16 cellular contexts compared by ENCODE assay signal in the genomic region with DNA sequence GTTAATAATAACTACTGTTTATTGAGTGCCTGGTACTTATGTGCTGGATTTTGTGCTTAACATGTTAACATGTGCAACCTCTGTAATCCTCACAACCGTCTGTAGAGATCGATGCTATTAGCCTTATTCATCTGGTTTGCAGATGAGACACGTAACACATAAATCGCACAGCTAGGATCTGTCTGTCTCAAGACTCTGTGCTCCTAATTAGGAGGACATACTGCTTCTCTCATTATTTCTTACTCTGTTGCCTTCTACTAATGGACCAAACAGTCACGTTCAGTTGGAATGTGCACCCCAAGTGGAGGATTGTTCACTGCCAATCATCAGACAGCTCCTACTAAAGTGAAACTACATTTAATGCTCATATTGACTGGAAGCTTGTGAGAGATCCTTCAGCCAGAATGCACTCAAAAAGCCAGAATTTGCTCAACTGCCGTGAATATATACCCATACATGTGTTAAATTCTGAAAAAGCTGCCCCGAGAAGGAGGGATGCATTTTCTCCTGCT.
A peak's percentile ranks its signal among the peaks of the same experiment; 100 is the strongest.
DNase-seq lines count a peak whose midpoint lies in the region; FAIRE-seq and TF ChIP-seq lines count a peak whose summit lies in the region.
"Had no signal": no experiment of that assay in that cellular context is flagged by ENCODE, and none has a peak within 500 bp of the region (broad histone marks: within the 10 kb centered on the region; RNA-seq: fewer than 3 reads in every experiment).

No MANE protein-coding gene starts in this region.

- WGBS in small intestine, 3 donors = 45 to 68% (median 50%) methylated on average over 7 of the region's 7 CpGs

- H3K4me1 ChIP-seq in adipocyte (ENCODE audit: control insufficient read depth, insufficient read depth, low read length) = peaks cover 25% of the 10 kb centered on the region
- H3K4me1 ChIP-seq in small intestine (ENCODE audit: control insufficient read depth in 2 of 2, insufficient read depth in 1 of 2, low read depth in 1 of 2, low read length in 1 of 2) = peaks cover 0 to 2% of the 10 kb centered on the region in 2 donors
- H3K4me1 ChIP-seq: ascending aorta had no signal

- H3K9ac ChIP-seq in adipocyte (ENCODE audit: low read length) = no peak overlapping the region

- no peak overlapping the region for H3K27ac ChIP-seq in small intestine (ENCODE audit: low read depth in 1 of 2, low read length in 1 of 2)
- H3K27ac ChIP-seq: ascending aorta, coronary artery had no signal

- H3K36me3 ChIP-seq in adipocyte (ENCODE audit: control insufficient read depth, insufficient read depth, low read length, severe bottlenecking) (no peaks in the 10 kb centered on the region), small intestine (ENCODE audit: control insufficient read depth in 2 of 2, insufficient read depth in 2 of 2, low read length in 2 of 2) (peaks cover 0 to 3% of the 10 kb centered on the region in 2 donors)
- H3K36me3 ChIP-seq: ascending aorta had no signal

- H3K4me3 ChIP-seq in adipocyte (ENCODE audit: low read length) = peak overlapping the region; percentile 27
- no peak overlapping the region for H3K4me3 ChIP-seq in fibroblast of villous mesenchyme (ENCODE audit: low read depth, low read length)
- H3K4me3 ChIP-seq in small intestine (ENCODE audit: low read depth in 1 of 2, low read length in 2 of 2) = no peak overlapping the region
- H3K4me3 ChIP-seq: ascending aorta, coronary artery, skin epidermis had no signal

- no peaks in the 10 kb centered on the region for H3K9me3 ChIP-seq in adipocyte (ENCODE audit: control insufficient read depth, low read length)
- no peaks in the 10 kb centered on the region for H3K9me3 ChIP-seq in small intestine (ENCODE audit: control insufficient read depth, low read depth)
- H3K9me3 ChIP-seq: ascending aorta had no signal

- H3K27me3 ChIP-seq in adipocyte (replicated peaks; ENCODE audit: control insufficient read depth, insufficient read depth, low read length) (no peaks in the 10 kb centered on the region), small intestine (ENCODE audit: control insufficient read depth in 2 of 2, insufficient read depth in 2 of 2, low read length in 2 of 2) (no peaks in the 10 kb centered on the region)
- H3K27me3 ChIP-seq: ascending aorta had no signal

- DNase-seq in EH (ENCODE audit: low read depth) = peak; percentile 1
- no peak for DNase-seq in adipocyte (ENCODE audit: low read depth)
- peak; percentile 30 for DNase-seq in fibroblast of villous mesenchyme (ENCODE audit: low read depth)
- peak; percentile 13 for DNase-seq in small intestine
- no peak for DNase-seq in effector CD4-positive, alpha-beta T cell
- DNase-seq in stimulated activated CD4-positive, alpha-beta T cell treated with anti-CD3 and anti-CD28 coated beads, Interleukin-2, amount 100 ng/mL, for 24 hours = no peak
- DNase-seq in GM19238 (ENCODE audit: insufficient read length, low spot score) = no peak
- DNase-seq: activated CD4-positive, alpha-beta T cell treated with anti-CD3 and anti-CD28 coated beads, Interleukin-2, amount 50 U/mL, for 4 hours; activated naive CD4-positive, alpha-beta T cell treated with Interleukin-2 at 50 U/mL for 16 hours; HFFc6; NCI-H1436; occipital lobe; stimulated activated CD4-positive, alpha-beta T cell treated with anti-CD3 and anti-CD28 coated beads, Interleukin-4, amount 100 ng/mL, for 4 hours had no signal

- TF ChIP-seq CTCF in fibroblast of villous mesenchyme (IDR thresholded peaks at IDR 0.05; ENCODE audit: insufficient read depth, low read depth, low read length) = no peak

- FAIRE-seq in small intestine (lab: Jason Lieb, UNC) = no peak

Comparison
In these comparisons a context has a peak if more than half of its experiments do, and no peak if none do; other contexts are left out.
1. DNase-seq: peak in EH (single experiment), fibroblast of villous mesenchyme (single experiment) and small intestine (single experiment); none in adipocyte (single experiment), effector CD4-positive, alpha-beta T cell (single experiment), stimulated activated CD4-positive, alpha-beta T cell treated with anti-CD3 and anti-CD28 coated beads, Interleukin-2, amount 100 ng/mL, for 24 hours (0 of 2) and GM19238 (single experiment).